Comparison of ENCODE assay signal across 10 cellular contexts in the genomic region with DNA sequence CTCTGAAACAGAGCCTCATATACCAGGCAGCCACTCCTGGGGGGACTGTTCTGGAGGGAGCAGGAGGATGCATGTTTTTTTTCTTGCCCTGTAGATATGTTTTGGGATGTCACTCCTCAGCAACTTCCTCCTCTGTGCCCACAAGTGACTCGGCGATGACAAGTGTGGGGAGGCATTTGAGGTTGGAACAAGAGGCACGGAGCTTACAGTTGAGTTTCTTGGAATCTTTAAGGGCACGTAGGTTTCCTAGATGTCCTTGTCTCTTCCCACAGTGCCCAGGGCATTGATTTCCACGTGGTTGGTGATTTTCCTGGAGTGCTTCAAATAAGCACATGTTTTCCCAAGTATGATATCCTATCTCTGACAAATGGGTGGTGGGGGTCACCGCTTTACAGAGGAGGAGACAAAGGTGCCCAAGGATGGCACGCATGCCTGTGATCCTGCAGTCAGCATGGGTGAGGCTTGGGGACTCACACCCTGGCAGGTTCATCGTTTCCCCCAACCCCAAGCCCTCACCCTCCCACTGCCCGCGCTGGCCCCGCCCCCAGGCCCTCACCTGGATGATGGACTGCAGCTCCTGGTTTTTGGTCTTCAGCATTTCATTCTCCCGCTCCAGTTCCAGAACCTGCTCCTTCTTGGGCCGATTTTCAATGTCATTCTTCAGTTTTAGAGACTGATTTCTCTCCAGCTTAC.
DNase-seq lines count a peak whose midpoint lies in the region; ATAC-seq lines count a peak whose summit lies in the region.
"Had no signal": no experiment of that assay in that cellular context is flagged by ENCODE, and none has a peak within 500 bp of the region (broad histone marks: within the 10 kb centered on the region; RNA-seq: fewer than 3 reads in every experiment).

No MANE protein-coding gene starts in this region.

- H3K36me3 Mint-ChIP-seq in activated CD4-positive, alpha-beta memory T cell treated with anti-CD3 and anti-CD28 coated beads for 36 hours: peaks cover 49% of the 10 kb centered on the region

- DNase-seq in A172 (ENCODE audit: low spot score): peak; percentile 19
- DNase-seq in GDM1 (lab: John Stamatoyannopoulos, UW): peak; percentile 47
- peak; percentile 12 for DNase-seq in activated CD4-positive, alpha-beta memory T cell treated with anti-CD3 and anti-CD28 coated beads for 36 hours
- peak; percentile 84 for DNase-seq in kidney tubule cell (ENCODE audit: low spot score)
- DNase-seq in NCI-H1436 treated with DMSO at 0.1 percent for 48 hours (lab: John Stamatoyannopoulos, UW): no peak
- DNase-seq in T1000 (lab: John Stamatoyannopoulos, UW): no peak
- no peak for DNase-seq in iPS-NIHi7 (ENCODE audit: extremely low spot score)
- DNase-seq: glutamatergic neuron, NCI-H510A treated with DMSO at 0.1 percent for 48 hours had no signal

- H3K4me1 Mint-ChIP-seq in activated CD4-positive, alpha-beta memory T cell treated with anti-CD3 and anti-CD28 coated beads for 36 hours (ENCODE audit: low read depth): peaks cover 10% of the 10 kb centered on the region

- ATAC-seq in GM21619 (IDR thresholded peaks at IDR 0.05; ENCODE audit: unreplicated experiment): no peak

- intact Hi-C loops in activated CD4-positive, alpha-beta memory T cell treated with anti-CD3 and anti-CD28 coated beads for 36 hours (cut with micrococcal nuclease): no loop called here

- POLR2A ChIA-PET in activated CD4-positive, alpha-beta memory T cell treated with anti-CD3 and anti-CD28 coated beads for 36 hours (lab: Charles Lee): no interaction called here

- CTCF ChIA-PET in activated CD4-positive, alpha-beta memory T cell treated with anti-CD3 and anti-CD28 coated beads for 36 hours (lab: Charles Lee): interaction anchor here (0.7 kb wide), 1 partner anchor 126 kb away, joined by 3 read pairs; no protein-coding TSS in a partner anchor

- no peaks in the 10 kb centered on the region for H3K27me3 Mint-ChIP-seq in activated CD4-positive, alpha-beta memory T cell treated with anti-CD3 and anti-CD28 coated beads for 36 hours

- H3K4me3 Mint-ChIP-seq in activated CD4-positive, alpha-beta memory T cell treated with anti-CD3 and anti-CD28 coated beads for 36 hours: no peak overlapping the region

- peak overlapping the region; percentile 76 for H3K27ac Mint-ChIP-seq in activated CD4-positive, alpha-beta memory T cell treated with anti-CD3 and anti-CD28 coated beads for 36 hours

- H3K9me3 Mint-ChIP-seq in activated CD4-positive, alpha-beta memory T cell treated with anti-CD3 and anti-CD28 coated beads for 36 hours: no peaks in the 10 kb centered on the region

Comparison
In these comparisons a context has a peak if more than half of its experiments do, and no peak if none do; other contexts are left out.
1. DNase-seq: peak in A172 (single experiment), GDM1 (single experiment), activated CD4-positive, alpha-beta memory T cell treated with anti-CD3 and anti-CD28 coated beads for 36 hours (single experiment) and kidney tubule cell (single experiment); none in NCI-H1436 treated with DMSO at 0.1 percent for 48 hours (single experiment), T1000 (single experiment) and iPS-NIHi7 (single experiment).